ENCODE assay signal across 11 cellular contexts in the genomic region with DNA sequence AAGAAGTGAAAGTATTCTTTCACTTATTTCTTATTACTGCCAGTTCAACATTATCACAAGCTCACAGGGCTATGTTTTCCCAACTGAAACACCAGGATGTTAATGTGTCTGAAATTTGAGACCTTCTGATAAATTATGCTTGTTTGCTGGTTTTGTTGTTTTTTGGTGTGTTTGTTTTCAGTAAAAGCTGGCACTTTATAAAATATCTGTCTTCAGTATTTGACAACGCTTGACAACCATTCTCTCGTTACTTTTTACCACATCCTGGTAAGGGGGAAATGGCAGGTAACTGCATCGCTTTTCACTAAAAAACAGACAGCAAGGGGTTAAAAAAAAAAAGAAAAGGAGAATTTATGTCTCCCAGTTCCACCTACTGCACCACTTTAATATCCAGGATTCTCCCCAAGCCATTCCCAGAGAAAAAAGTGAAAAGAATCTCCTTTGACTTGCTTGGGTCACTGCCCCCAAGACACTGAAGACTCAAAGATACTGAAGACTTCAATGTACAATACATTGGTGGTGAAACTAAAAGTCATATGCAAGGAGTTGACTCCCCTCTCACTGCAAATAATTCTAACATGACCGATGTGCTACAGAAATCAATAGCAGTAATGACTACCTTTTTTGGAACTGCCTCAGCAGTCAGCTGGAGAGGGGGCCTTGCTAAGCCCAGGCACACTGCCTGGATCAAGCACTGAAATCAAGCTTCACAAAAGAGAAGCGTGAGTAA.
DNase-seq lines count a peak whose midpoint lies in the region; ATAC-seq, FAIRE-seq and TF ChIP-seq lines count a peak whose summit lies in the region.
"Had no signal": no experiment of that assay in that cellular context is flagged by ENCODE, and none has a peak within 500 bp of the region (broad histone marks: within the 10 kb centered on the region; RNA-seq: fewer than 3 reads in every experiment).

No MANE protein-coding gene starts in this region.

- peak; percentile 48 for FAIRE-seq in GM18507 (lab: Jason Lieb, UNC)

- peaks cover 14% of the 10 kb centered on the region for H3K4me1 ChIP-seq in mammary epithelial cell (ENCODE audit: insufficient read depth, low read length)
- H3K4me1 ChIP-seq: prostate gland had no signal

- peaks cover 67 to 76% (median 70%) of the 10 kb centered on the region in 3 donors for H3K4me1 Mint-ChIP-seq in IgD-negative memory B cell

- H3K27me3 ChIP-seq in MG63 (no peaks in the 10 kb centered on the region), mammary epithelial cell (ENCODE audit: insufficient read depth, low read length) (no peaks in the 10 kb centered on the region)

- no peaks in the 10 kb centered on the region for H3K9me3 ChIP-seq in MG63
- no peaks in the 10 kb centered on the region for H3K9me3 ChIP-seq in mammary epithelial cell (replicated peaks; ENCODE audit: insufficient read depth, low read length)
- H3K9me3 ChIP-seq: prostate gland had no signal

- WGBS in mammary epithelial cell (ENCODE audit: low coverage, missing lambda C conversion rate), result 97% methylated on average over 5 of the region's 5 CpGs

- peaks cover 0 to 2% (median 0%) of the 10 kb centered on the region in 3 donors for H3K9me3 Mint-ChIP-seq in IgD-negative memory B cell
- H3K9me3 Mint-ChIP-seq: brain had no signal

- intact Hi-C loops in mammary epithelial cell (cut with micrococcal nuclease), result no loop called here

- H3K9ac ChIP-seq in mammary epithelial cell (ENCODE audit: insufficient read depth, low read length), result no peak overlapping the region

- DNase-seq in GM18507 (ENCODE audit: extremely low spot score, insufficient read length, low read depth), result no peak
- DNase-seq in left kidney (ENCODE audit: low read depth, low spot score), result peak; percentile 79
- no peak for DNase-seq in MG63
- no peak for DNase-seq in GM03348 (ENCODE audit: low spot score)
- no peak for DNase-seq in activated CD8-positive, alpha-beta memory T cell treated with anti-CD3 and anti-CD28 coated beads for 24 hours
- no peak for DNase-seq in mammary epithelial cell

- peak overlapping the region; percentile 92 to 99 (median 97) for H3K27ac Mint-ChIP-seq in IgD-negative memory B cell

- no peak for TF ChIP-seq CTCF in mammary epithelial cell (conservative IDR thresholded peaks at IDR 0.05 in 1 of 2, IDR thresholded peaks at IDR 0.05 in 1 of 2; ENCODE audit: extremely low read depth in 1 of 2, insufficient read depth in 1 of 2, low read depth in 1 of 2, low read length in 2 of 2)

- peak; percentile 16 for ATAC-seq in GM21576 (IDR thresholded peaks at IDR 0.05; ENCODE audit: unreplicated experiment)
- ATAC-seq: SK-N-SH treated with all-trans-retinoic acid at 6 μM for 48 hours had no signal

- H3K4me3 Mint-ChIP-seq in IgD-negative memory B cell, result peak overlapping the region; percentile 80 to 90 (median 86)

- H3K4me3 ChIP-seq in MG63 (no peak overlapping the region), mammary epithelial cell (replicated peaks in 1 of 3; ENCODE audit: insufficient read depth in 1 of 3, low read depth in 2 of 3, low read length in 3 of 3) (no peak overlapping the region)
- H3K4me3 ChIP-seq: prostate gland had no signal

- in situ Hi-C loops in mammary epithelial cell (cut with MboI; ENCODE audit: low sequenced_read_pairs in 2 of 2), result no loop called here

- peaks cover 55% of the 10 kb centered on the region for H3K79me2 ChIP-seq in mammary epithelial cell (ENCODE audit: insufficient read depth, low read length)

- H3K4me2 ChIP-seq in mammary epithelial cell (ENCODE audit: insufficient read depth, low read depth, low read length), result no peak overlapping the region

- no peak overlapping the region for H3K27ac ChIP-seq in mammary epithelial cell (ENCODE audit: insufficient read depth, low read depth, low read length)
- H3K27ac ChIP-seq: prostate gland had no signal

- no peaks in the 10 kb centered on the region for H3K36me3 ChIP-seq in MG63
- peaks cover 2% of the 10 kb centered on the region for H3K36me3 ChIP-seq in mammary epithelial cell (ENCODE audit: insufficient read depth, low read length)
- H3K36me3 ChIP-seq: prostate gland had no signal

- H3K36me3 Mint-ChIP-seq in IgD-negative memory B cell, result no peaks in the 10 kb centered on the region

- H3K27me3 Mint-ChIP-seq in IgD-negative memory B cell, result no peaks in the 10 kb centered on the region
- H3K27me3 Mint-ChIP-seq: brain had no signal

- BruUV-seq in mammary epithelial cell (replicated peaks; lab: Mats Ljungman, UMichigan), result no TSS peak

- H2AFZ ChIP-seq in mammary epithelial cell (ENCODE audit: low read depth, low read length), result no peak overlapping the region

- CTCF ChIA-PET in mammary epithelial cell (lab: Charles Lee; ENCODE audit: low non-redundant PET), result no interaction called here

- dilution Hi-C loops in mammary epithelial cell (cut with HindIII; ENCODE audit: low sequenced_read_pairs), result no loop called here

- no peaks in the 10 kb centered on the region for H4K20me1 ChIP-seq in mammary epithelial cell (ENCODE audit: insufficient read depth, low read length)
